Comparison of ENCODE assay signal across 10 cellular contexts in genomic region chr1:15760520-15761211, GRCh38. TPM values are rescaled to one million over a fixed set of nuclear protein-coding genes. Genes with fewer than 3 reads are reported as not detected.
DNase-seq lines count a peak whose midpoint lies in the region; ATAC-seq and TF ChIP-seq lines count a peak whose summit lies in the region.
"Had no signal": no experiment of that assay in that cellular context is flagged by ENCODE, and none has a peak within 500 bp of the region (broad histone marks: within the 10 kb centered on the region; RNA-seq: fewer than 3 reads in every experiment).

No MANE protein-coding gene starts in this region.

- H3K9ac ChIP-seq in BLaER1 treated with 17β-estradiol and CSF1 and Interleukin-3, amounts not matched to agents 10 nM and 100 nM = peak overlapping the region in 2 of 11 experiments; percentile 1 to 28; a peak in 2 of 22 replicates

- H3K4me3 ChIP-seq in BLaER1 treated with 17β-estradiol and CSF1 and Interleukin-3, amounts not matched to agents 10 nM and 100 nM = no peak overlapping the region

- H3K27ac Mint-ChIP-seq in T-helper 17 cell (no peak overlapping the region), glutamatergic neuron (ENCODE audit: unreplicated experiment) (no peak overlapping the region)
- no peak overlapping the region for H3K27ac Mint-ChIP-seq in activated naive CD8-positive, alpha-beta T cell treated with anti-CD3 and anti-CD28 coated beads for 36 hours
- H3K27ac Mint-ChIP-seq in naive thymus-derived CD8-positive, alpha-beta T cell = no peak overlapping the region
- H3K27ac Mint-ChIP-seq: stimulated activated naive CD8-positive, alpha-beta T cell treated with anti-CD3 and anti-CD28 coated beads, Interleukin-15, Interleukin-2, amounts not matched to agents 100 ng/mL and 50 ng/mL, for 24 hours had no signal

- ATAC-seq in T-helper 17 cell = no peak
- ATAC-seq in naive thymus-derived CD8-positive, alpha-beta T cell = no peak

- H3K27me3 ChIP-seq in BLaER1 treated with 17β-estradiol and CSF1 and Interleukin-3, amounts not matched to agents 10 nM and 100 nM = peaks cover 61 to 75% (median 72%) of the 10 kb centered on the region in 11 experiments

- intact Hi-C loops in posterior vena cava (cut with DNase I) = no loop called here

- peaks cover 6% of the 10 kb centered on the region for H3K9me3 Mint-ChIP-seq in glutamatergic neuron (ENCODE audit: unreplicated experiment)
- H3K9me3 Mint-ChIP-seq in activated naive CD8-positive, alpha-beta T cell treated with anti-CD3 and anti-CD28 coated beads for 36 hours = no peaks in the 10 kb centered on the region
- H3K9me3 Mint-ChIP-seq in naive thymus-derived CD8-positive, alpha-beta T cell = no peaks in the 10 kb centered on the region
- H3K9me3 Mint-ChIP-seq: stimulated activated naive CD8-positive, alpha-beta T cell treated with anti-CD3 and anti-CD28 coated beads, Interleukin-15, Interleukin-2, amounts not matched to agents 100 ng/mL and 50 ng/mL, for 24 hours had no signal

- no peak overlapping the region for H3K27ac ChIP-seq in BLaER1 treated with 17β-estradiol and CSF1 and Interleukin-3, amounts not matched to agents 10 nM and 100 nM

- no peak for DNase-seq in T-helper 17 cell
- no peak for DNase-seq in glutamatergic neuron
- DNase-seq in posterior vena cava (ENCODE audit: low spot score) = peak; percentile 91
- no peak for DNase-seq in NCI-H1417 treated with DMSO at 0.1 percent for 48 hours (lab: John Stamatoyannopoulos, UW)
- DNase-seq in activated naive CD4-positive, alpha-beta T cell (lab: John Stamatoyannopoulos, UW) = no peak
- no peak for DNase-seq in activated naive CD8-positive, alpha-beta T cell treated with anti-CD3 and anti-CD28 coated beads for 36 hours
- no peak for DNase-seq in naive thymus-derived CD8-positive, alpha-beta T cell

- H3K36me3 Mint-ChIP-seq in T-helper 17 cell (ENCODE audit: low read depth) (peaks cover 3% of the 10 kb centered on the region), glutamatergic neuron (ENCODE audit: unreplicated experiment) (no peaks in the 10 kb centered on the region)
- no peaks in the 10 kb centered on the region for H3K36me3 Mint-ChIP-seq in activated naive CD8-positive, alpha-beta T cell treated with anti-CD3 and anti-CD28 coated beads for 36 hours
- H3K36me3 Mint-ChIP-seq in naive thymus-derived CD8-positive, alpha-beta T cell = no peaks in the 10 kb centered on the region

- peak overlapping the region; percentile 48 to 83 (median 75) for H3K4me2 ChIP-seq in BLaER1 treated with 17β-estradiol and CSF1 and Interleukin-3, amounts not matched to agents 10 nM and 100 nM

- no peak for TF ChIP-seq CTCF in glutamatergic neuron (IDR thresholded peaks at IDR 0.05; ENCODE audit: partially characterized antibody, unreplicated experiment)

- peaks cover 60% of the 10 kb centered on the region for H3K27me3 Mint-ChIP-seq in T-helper 17 cell
- peaks cover 9% of the 10 kb centered on the region for H3K27me3 Mint-ChIP-seq in glutamatergic neuron (ENCODE audit: unreplicated experiment)
- peaks cover 58% of the 10 kb centered on the region for H3K27me3 Mint-ChIP-seq in activated naive CD8-positive, alpha-beta T cell treated with anti-CD3 and anti-CD28 coated beads for 36 hours
- H3K27me3 Mint-ChIP-seq in naive thymus-derived CD8-positive, alpha-beta T cell = peaks cover 21 to 60% (median 43%) of the 10 kb centered on the region in 5 donors

- peaks cover 19 to 41% (median 28%) of the 10 kb centered on the region in 10 experiments for H3K4me1 ChIP-seq in BLaER1 treated with 17β-estradiol and CSF1 and Interleukin-3, amounts not matched to agents 10 nM and 100 nM

- H3K4me3 Mint-ChIP-seq in T-helper 17 cell = peak overlapping the region; percentile 25
- H3K4me3 Mint-ChIP-seq in glutamatergic neuron (ENCODE audit: unreplicated experiment) = peak overlapping the region; percentile 71
- H3K4me3 Mint-ChIP-seq in activated naive CD8-positive, alpha-beta T cell treated with anti-CD3 and anti-CD28 coated beads for 36 hours = no peak overlapping the region
- H3K4me3 Mint-ChIP-seq in naive thymus-derived CD8-positive, alpha-beta T cell = no peak overlapping the region
- H3K4me3 Mint-ChIP-seq: stimulated activated naive CD8-positive, alpha-beta T cell treated with anti-CD3 and anti-CD28 coated beads, Interleukin-15, Interleukin-2, amounts not matched to agents 100 ng/mL and 50 ng/mL, for 24 hours had no signal

- no peaks in the 10 kb centered on the region for H3K36me3 ChIP-seq in BLaER1 treated with 17β-estradiol and CSF1 and Interleukin-3, amounts not matched to agents 10 nM and 100 nM

- POLR2A ChIA-PET in naive thymus-derived CD8-positive, alpha-beta T cell (lab: Charles Lee) = no interaction called here

- H4K20me1 ChIP-seq in BLaER1 treated with 17β-estradiol and CSF1 and Interleukin-3, amounts not matched to agents 10 nM and 100 nM = peaks cover 0 to 38% (median 25%) of the 10 kb centered on the region in 11 experiments; a peak in 15 of 22 replicates

- H3K4me1 Mint-ChIP-seq in T-helper 17 cell (peaks cover 17% of the 10 kb centered on the region), glutamatergic neuron (ENCODE audit: low read depth, unreplicated experiment) (peaks cover 23% of the 10 kb centered on the region)
- peaks cover 6% of the 10 kb centered on the region for H3K4me1 Mint-ChIP-seq in activated naive CD8-positive, alpha-beta T cell treated with anti-CD3 and anti-CD28 coated beads for 36 hours
- peaks cover 7 to 24% (median 18%) of the 10 kb centered on the region in 4 donors for H3K4me1 Mint-ChIP-seq in naive thymus-derived CD8-positive, alpha-beta T cell

- no peaks in the 10 kb centered on the region for H3K9me3 ChIP-seq in BLaER1 treated with 17β-estradiol and CSF1 and Interleukin-3, amounts not matched to agents 10 nM and 100 nM (replicated peaks in 1 of 11)
- no peaks in the 10 kb centered on the region for H3K9me3 ChIP-seq in T-helper 17 cell (ENCODE audit: control insufficient read depth, low read length, poor library complexity, severe bottlenecking)

RNA-seq across cellular contexts. Expression of gene FBLIM1, which starts 2.1 kb away (rescaled TPM):
- under 1 TPM in 1 of 2 donors, not detected in 1; 0.21 TPM for total RNA-seq in T-helper 17 cell
- total RNA-seq in glutamatergic neuron (ENCODE audit: unreplicated experiment) = 29.9 TPM
- 100 to 1,000 TPM; 224 to 328 TPM for total RNA-seq in posterior vena cava
- total RNA-seq in activated naive CD8-positive, alpha-beta T cell treated with anti-CD3 and anti-CD28 coated beads for 36 hours = not detected
- total RNA-seq in naive thymus-derived CD8-positive, alpha-beta T cell = not detected
- polyA plus RNA-seq in naive thymus-derived CD8-positive, alpha-beta T cell = not detected
- total RNA-seq: T-helper 1 cell treated with Interleukin-12 subunit alpha and Interleukin-12 subunit beta and Interleukin-4 antibody, amounts not matched to agents 30 ng/mL and 1 ng/mL, for 36 hours had no signal

RNA-seq across cellular contexts. Expression of gene TMEM82, which starts 18.4 kb away (rescaled TPM):
- total RNA-seq in T-helper 17 cell (not detected), glutamatergic neuron (ENCODE audit: unreplicated experiment) (not detected), posterior vena cava (not detected)
- not detected for total RNA-seq in activated naive CD8-positive, alpha-beta T cell treated with anti-CD3 and anti-CD28 coated beads for 36 hours
- total RNA-seq in naive thymus-derived CD8-positive, alpha-beta T cell = not detected
- polyA plus RNA-seq in naive thymus-derived CD8-positive, alpha-beta T cell = not detected
- total RNA-seq: T-helper 1 cell treated with Interleukin-12 subunit alpha and Interleukin-12 subunit beta and Interleukin-4 antibody, amounts not matched to agents 30 ng/mL and 1 ng/mL, for 36 hours had no signal

RNA-seq across cellular contexts. Expression of gene SLC25A34, which starts 24.6 kb away (rescaled TPM):
- total RNA-seq in T-helper 17 cell = 1 to 10 TPM; 1.5 to 1.9 TPM
- total RNA-seq in glutamatergic neuron (ENCODE audit: unreplicated experiment) = 4.1 TPM
- total RNA-seq in posterior vena cava = 1 to 10 TPM; 1.2 to 1.6 TPM
- total RNA-seq in activated naive CD8-positive, alpha-beta T cell treated with anti-CD3 and anti-CD28 coated beads for 36 hours = under 1 TPM; 0.76 to 0.94 TPM
- total RNA-seq in naive thymus-derived CD8-positive, alpha-beta T cell = 1 to 10 TPM; 2.6 to 3.5 TPM
- polyA plus RNA-seq in naive thymus-derived CD8-positive, alpha-beta T cell = under 1 TPM; 0.09 to 0.30 (median 0.13) TPM

RNA-seq across cellular contexts. Expression of gene UQCRHL, which starts 46.8 kb away (rescaled TPM):
- total RNA-seq in T-helper 17 cell (under 1 TPM; 0.65 to 0.81 TPM), glutamatergic neuron (ENCODE audit: unreplicated experiment) (2.0 TPM), posterior vena cava (under 1 TPM; 0.71 to 0.88 TPM)
- 1 to 10 TPM; 1.9 to 2.0 TPM for total RNA-seq in activated naive CD8-positive, alpha-beta T cell treated with anti-CD3 and anti-CD28 coated beads for 36 hours
- 1 to 10 TPM; 1.8 to 2.0 TPM for total RNA-seq in naive thymus-derived CD8-positive, alpha-beta T cell
- polyA plus RNA-seq in naive thymus-derived CD8-positive, alpha-beta T cell = 1 to 10 TPM; 1.1 to 1.2 (median 1.2) TPM

Comparison
In these comparisons a context has a peak if more than half of its experiments do, and no peak if none do; other contexts are left out.
1. H3K4me3 Mint-ChIP-seq: peak in T-helper 17 cell (single experiment) and glutamatergic neuron (single experiment); none in activated naive CD8-positive, alpha-beta T cell treated with anti-CD3 and anti-CD28 coated beads for 36 hours (single experiment) and naive thymus-derived CD8-positive, alpha-beta T cell (0 of 10).
2. RNA of gene FBLIM1, which starts 2.1 kb away (total RNA-seq): 224 to 328 TPM in posterior vena cava and 29.9 TPM in glutamatergic neuron (single experiment); 0.21 TPM in T-helper 17 cell, not detected in naive thymus-derived CD8-positive, alpha-beta T cell and not detected in activated naive CD8-positive, alpha-beta T cell treated with anti-CD3 and anti-CD28 coated beads for 36 hours; every median in the first group is over 10 times any median in the second.